10 cellular contexts compared by ENCODE assay signal in genomic region chr16:11793840-11794239, GRCh38. TPM values are rescaled to one million over a fixed set of nuclear protein-coding genes. Genes with fewer than 3 reads are reported as not detected.
A peak's percentile ranks its signal among the peaks of the same experiment; 100 is the strongest.
DNase-seq lines count a peak whose midpoint lies in the region; ATAC-seq and TF ChIP-seq lines count a peak whose summit lies in the region.
"Had no signal": no experiment of that assay in that cellular context is flagged by ENCODE, and none has a peak within 500 bp of the region (broad histone marks: within the 10 kb centered on the region; RNA-seq: fewer than 3 reads in every experiment).

No MANE protein-coding gene starts in this region.

- no peaks in the 10 kb centered on the region for H3K9me3 Mint-ChIP-seq in central memory CD8-positive, alpha-beta T cell
- no peaks in the 10 kb centered on the region for H3K9me3 Mint-ChIP-seq in natural killer cell

- H3K4me3 Mint-ChIP-seq in central memory CD8-positive, alpha-beta T cell = peak overlapping the region; percentile 88
- H3K4me3 Mint-ChIP-seq in natural killer cell = peak overlapping the region; percentile 49

- peaks cover 65% of the 10 kb centered on the region for H3K4me1 Mint-ChIP-seq in central memory CD8-positive, alpha-beta T cell
- H3K4me1 Mint-ChIP-seq in natural killer cell = peaks cover 60 to 69% of the 10 kb centered on the region in 2 donors

- no peaks in the 10 kb centered on the region for H3K27me3 Mint-ChIP-seq in central memory CD8-positive, alpha-beta T cell
- H3K27me3 Mint-ChIP-seq in natural killer cell (ENCODE audit: low read depth in 2 of 2) = no peaks in the 10 kb centered on the region

- peak overlapping the region; percentile 91 for H3K27ac Mint-ChIP-seq in central memory CD8-positive, alpha-beta T cell (ENCODE audit: low read depth)
- H3K27ac Mint-ChIP-seq in natural killer cell = peak overlapping the region; percentile 96 to 98

- peaks cover 18% of the 10 kb centered on the region for H3K36me3 Mint-ChIP-seq in central memory CD8-positive, alpha-beta T cell (ENCODE audit: insufficient read depth)
- no peaks in the 10 kb centered on the region for H3K36me3 Mint-ChIP-seq in natural killer cell

- DNase-seq in DMS53 (lab: John Stamatoyannopoulos, UW) (peak; percentile 70), NCI-H1105 treated with DMSO at 0.1 percent for 48 hours (lab: John Stamatoyannopoulos, UW) (peak; percentile 55), natural killer cell (no peak), cerebellum (ENCODE audit: low spot score) (no peak), epidermal melanocyte (ENCODE audit: insufficient read length, low spot score) (no peak), germinal center (ENCODE audit: low spot score) (no peak), NCI-H748 treated with DMSO at 0.1 percent for 48 hours (lab: John Stamatoyannopoulos, UW) (no peak)
- DNase-seq in central memory CD8-positive, alpha-beta T cell (ENCODE audit: low spot score in 2 of 2) = no peak
- DNase-seq: occipital lobe had no signal

- intact Hi-C loops in natural killer cell (cut with micrococcal nuclease) = no loop called here

- no peak for TF ChIP-seq CTCF in natural killer cell (IDR thresholded peaks at IDR 0.05)

- ATAC-seq in central memory CD8-positive, alpha-beta T cell (replicated peaks; ENCODE audit: extremely low read depth, poor library complexity, severe bottlenecking) = no peak
- no peak for ATAC-seq in natural killer cell
- ATAC-seq: activated CD4-positive, CD25-positive, alpha-beta regulatory T cell treated with anti-CD3 and anti-CD28 coated beads, Interleukin-2, amount 50 U/mL, for 24 hours had no signal

RNA-seq across cellular contexts. Expression of gene ZC3H7A, which starts 3.2 kb away (rescaled TPM):
- total RNA-seq in natural killer cell (10 to 100 TPM; 80.6 to 91.8 (median 84.6) TPM), cerebellum (75.3 TPM)

RNA-seq across cellular contexts. Expression of gene TXNDC11, which starts 51.2 kb away (rescaled TPM):
- 10 to 100 TPM; 63.4 to 99.2 (median 68.9) TPM for total RNA-seq in natural killer cell
- total RNA-seq in cerebellum = 22.2 TPM

RNA-seq across cellular contexts. Expression of gene RSL1D1, which starts 57.5 kb away (rescaled TPM):
- 100 to 1,000 TPM in 1 of 3 donors, 10 to 100 TPM in 2; 66.3 to 102 (median 99.1) TPM for total RNA-seq in natural killer cell
- total RNA-seq in cerebellum = 55.4 TPM

Comparison
In these comparisons a context has a peak if more than half of its experiments do, and no peak if none do; other contexts are left out.
1. DNase-seq: peak in DMS53 (single experiment) and NCI-H1105 treated with DMSO at 0.1 percent for 48 hours (single experiment); none in central memory CD8-positive, alpha-beta T cell (0 of 2), natural killer cell (single experiment), cerebellum (single experiment), epidermal melanocyte (single experiment), germinal center (single experiment) and NCI-H748 treated with DMSO at 0.1 percent for 48 hours (single experiment).